Comparison of ENCODE assay signal across 8 cellular contexts in genomic region chr9:36102742-36103495, GRCh38. TPM values are rescaled to one million over a fixed set of nuclear protein-coding genes. Genes with fewer than 3 reads are reported as not detected.
DNase-seq lines count a peak whose midpoint lies in the region; ATAC-seq and TF ChIP-seq lines count a peak whose summit lies in the region.

No MANE protein-coding gene starts in this region.

- TF ChIP-seq POLR2A in lower leg skin (IDR thresholded peaks at IDR 0.05) = no peak

- H3K4me3 ChIP-seq in GM06990 (replicated peaks; ENCODE audit: low read depth, low read length) (no peak overlapping the region), lower leg skin (ENCODE audit: low read depth, poor library complexity, severe bottlenecking) (no peak overlapping the region)

- CTCF ChIA-PET in activated CD4-positive, alpha-beta T cell treated with anti-CD3 and anti-CD28 coated beads, Interleukin-2, amount 10 ng/mL, durations not matched to agents 7 days and 5 days (lab: Charles Lee) = interaction anchor here (0.6 to 5.4 kb wide), 21 partner anchors 10 to 426 kb away, joined by 3 to 91 read pairs (median 4); partner anchors contain the start of genes CCIN and CLTA

- peak; percentile 85 for ATAC-seq in HG03280 (IDR thresholded peaks at IDR 0.05; ENCODE audit: unreplicated experiment)
- no peak for ATAC-seq in HG03025 (IDR thresholded peaks at IDR 0.05; ENCODE audit: low FRiP score, unreplicated experiment)

- 75 to 77% methylated on average over 10 of the region's 10 CpGs for WGBS in lower leg skin, 2 donors

- TF ChIP-seq CTCF in GM06990 (IDR thresholded peaks at IDR 0.05; ENCODE audit: insufficient read depth, low read length, poor library complexity, severe bottlenecking) = peak; percentile 84
- TF ChIP-seq CTCF in lower leg skin (IDR thresholded peaks at IDR 0.05) = peak in 1 of 3 donors; percentile 55

- H3K36me3 ChIP-seq in GM06990 (ENCODE audit: control insufficient read depth, insufficient read depth, low read length) = no peaks in the 10 kb centered on the region

- intact Hi-C loops in lower leg skin (cut with DNase I; ENCODE audit: low total_unique reads) = loop anchor here (10.0 kb wide), 1 partner anchor 62 kb away; the partner anchor contains the start of gene CCIN

- H3K36me3 Mint-ChIP-seq in activated CD4-positive, alpha-beta T cell treated with anti-CD3 and anti-CD28 coated beads, Interleukin-2, amount 10 ng/mL, durations not matched to agents 7 days and 5 days (ENCODE audit: low read depth) = no peaks in the 10 kb centered on the region

- H3K4me1 Mint-ChIP-seq in activated CD4-positive, alpha-beta T cell treated with anti-CD3 and anti-CD28 coated beads, Interleukin-2, amount 10 ng/mL, durations not matched to agents 7 days and 5 days = peaks cover 8% of the 10 kb centered on the region

- no peaks in the 10 kb centered on the region for H3K27me3 Mint-ChIP-seq in activated CD4-positive, alpha-beta T cell treated with anti-CD3 and anti-CD28 coated beads, Interleukin-2, amount 10 ng/mL, durations not matched to agents 7 days and 5 days

- no peak overlapping the region for H3K4me3 Mint-ChIP-seq in activated CD4-positive, alpha-beta T cell treated with anti-CD3 and anti-CD28 coated beads, Interleukin-2, amount 10 ng/mL, durations not matched to agents 7 days and 5 days

- DNase-seq in GM06990 (ENCODE audit: extremely low read depth, insufficient read length) (peak; percentile 9), NCI-H526 treated with DMSO at 0.1 percent for 48 hours (lab: John Stamatoyannopoulos, UW) (peak; percentile 62), dermis blood vessel endothelial cell (peak; percentile 90), lower leg skin (ENCODE audit: low spot score in 2 of 2) (peak; percentile 62 to 95)
- DNase-seq in activated CD4-positive, alpha-beta T cell treated with anti-CD3 and anti-CD28 coated beads, Interleukin-2, amount 10 ng/mL, durations not matched to agents 7 days and 5 days = peak; percentile 92
- peak; percentile 81 for DNase-seq in stimulated activated CD8-positive, alpha-beta memory T cell treated with anti-CD3 and anti-CD28 coated beads, Interleukin-12 subunit alpha, Interleukin-12 subunit beta, amount 100 ng/mL, for 24 hours (ENCODE audit: extremely low read depth)

- no peaks in the 10 kb centered on the region for H3K27me3 ChIP-seq in GM06990 (replicated peaks; ENCODE audit: control insufficient read depth, insufficient read depth, low read length)

- H3K9me3 Mint-ChIP-seq in activated CD4-positive, alpha-beta T cell treated with anti-CD3 and anti-CD28 coated beads, Interleukin-2, amount 10 ng/mL, durations not matched to agents 7 days and 5 days = no peaks in the 10 kb centered on the region

- POLR2A ChIA-PET in activated CD4-positive, alpha-beta T cell treated with anti-CD3 and anti-CD28 coated beads, Interleukin-2, amount 10 ng/mL, durations not matched to agents 7 days and 5 days (lab: Charles Lee) = interaction anchor here (0.6 kb wide), 1 partner anchor 69 kb away, joined by 3 read pairs; no protein-coding TSS in a partner anchor

- no peak overlapping the region for H3K27ac Mint-ChIP-seq in activated CD4-positive, alpha-beta T cell treated with anti-CD3 and anti-CD28 coated beads, Interleukin-2, amount 10 ng/mL, durations not matched to agents 7 days and 5 days

RNA-seq across cellular contexts. Expression of gene GLIPR2, which starts 33.6 kb away (rescaled TPM):
- 10 to 100 TPM; 53.9 to 58.4 TPM for total RNA-seq in activated CD4-positive, alpha-beta T cell treated with anti-CD3 and anti-CD28 coated beads, Interleukin-2, amount 10 ng/mL, durations not matched to agents 7 days and 5 days
- total RNA-seq in dermis blood vessel endothelial cell (32.4 and 45.6 TPM in 2 replicates), lower leg skin (10 to 100 TPM in 1 of 4 donors, 1 to 10 TPM in 3; 5.2 to 10.1 (median 6.5) TPM)

Comparison
In these comparisons a context has a peak if more than half of its experiments do, and no peak if none do; other contexts are left out.
1. DNase-seq: peak in every context shown above with its lines; median percentile 92 in activated CD4-positive, alpha-beta T cell treated with anti-CD3 and anti-CD28 coated beads, Interleukin-2, amount 10 ng/mL, durations not matched to agents 7 days and 5 days; 90 in dermis blood vessel endothelial cell; 81 in stimulated activated CD8-positive, alpha-beta memory T cell treated with anti-CD3 and anti-CD28 coated beads, Interleukin-12 subunit alpha, Interleukin-12 subunit beta, amount 100 ng/mL, for 24 hours; 78 in lower leg skin; 62 in NCI-H526 treated with DMSO at 0.1 percent for 48 hours; 9 in GM06990.